Comparison of ENCODE assay signal across 8 cellular contexts in genomic region chr1:155078496-155079209, GRCh38. TPM values are rescaled to one million over a fixed set of nuclear protein-coding genes. Genes with fewer than 3 reads are reported as not detected.
DNase-seq lines count a peak whose midpoint lies in the region; ATAC-seq, FAIRE-seq and TF ChIP-seq lines count a peak whose summit lies in the region.

TSS of gene EFNA3 (plus strand) at chr1:155078837. CDS start at chr1:155078942, 105 bp downstream.

- H3K9me2 ChIP-seq in GM23248 (ENCODE audit: insufficient read depth) (no peaks in the 10 kb centered on the region), OCI-LY7 (ENCODE audit: insufficient read depth, low read length) (no peaks in the 10 kb centered on the region)

- FAIRE-seq in frontal cortex (lab: Jason Lieb, UNC), result no peak

- H3K27me3 ChIP-seq in GM23248 (replicated peaks; ENCODE audit: insufficient read depth), result peaks cover 45% of the 10 kb centered on the region
- peaks cover 47% of the 10 kb centered on the region for H3K27me3 ChIP-seq in upper lobe of right lung

- in situ Hi-C loops in GM23248 (cut with MboI), result no loop called here

- H3K4me1 ChIP-seq in GM23248 (ENCODE audit: insufficient read depth), result peaks cover 5% of the 10 kb centered on the region; the same call in 1 of the 2 replicates
- peaks cover 65% of the 10 kb centered on the region for H3K4me1 ChIP-seq in OCI-LY7 (ENCODE audit: insufficient read depth, low read length, poor library complexity, severe bottlenecking)
- peaks cover 41% of the 10 kb centered on the region for H3K4me1 ChIP-seq in upper lobe of right lung

- ATAC-seq in upper lobe of right lung, result peak; percentile 87
- ATAC-seq in GM21528 (IDR thresholded peaks at IDR 0.05; ENCODE audit: low FRiP score, unreplicated experiment), result no peak

- POLR2A ChIA-PET in OCI-LY7 (lab: Charles Lee), result interaction anchor here (0.6 kb wide), 1 partner anchor 421 kb away, joined by 3 read pairs; no protein-coding TSS in a partner anchor

- no TSS peak for BruUV-seq in OCI-LY7 (replicated peaks; lab: Mats Ljungman, UMichigan)

- H3K36me3 ChIP-seq in GM23248 (ENCODE audit: low read depth) (no peaks in the 10 kb centered on the region), OCI-LY7 (ENCODE audit: insufficient read depth, low read length) (no peaks in the 10 kb centered on the region), upper lobe of right lung (no peaks in the 10 kb centered on the region)

- TF ChIP-seq CTCF in AG10803 (conservative IDR thresholded peaks at IDR 0.05; ENCODE audit: low read length), result no peak
- no peak for TF ChIP-seq CTCF in OCI-LY7 (conservative IDR thresholded peaks at IDR 0.05; ENCODE audit: low read length)
- TF ChIP-seq CTCF in upper lobe of right lung (IDR thresholded peaks at IDR 0.05), result no peak

- H2AFZ ChIP-seq in GM23248 (peak within 1 kb of the TSS; percentile 78), OCI-LY7 (ENCODE audit: low read length) (no peak within 1 kb of the TSS)

- no peaks in the 10 kb centered on the region for H3K79me2 ChIP-seq in GM23248 (ENCODE audit: insufficient read depth)
- H3K79me2 ChIP-seq in OCI-LY7 (ENCODE audit: insufficient read depth, low read depth, low read length), result no peaks in the 10 kb centered on the region

- H3K4me3 ChIP-seq in AG10803 (ENCODE audit: low read length), result peak within 1 kb of the TSS; percentile 44
- peak within 1 kb of the TSS; percentile 66 for H3K4me3 ChIP-seq in GM23248
- peak within 1 kb of the TSS; percentile 62 for H3K4me3 ChIP-seq in OCI-LY7 (ENCODE audit: low read depth, low read length, poor library complexity, severe bottlenecking)
- peak within 1 kb of the TSS; percentile 43 for H3K4me3 ChIP-seq in upper lobe of right lung

- H4K20me1 ChIP-seq in GM23248 (ENCODE audit: insufficient read depth), result no peaks in the 10 kb centered on the region
- H4K20me1 ChIP-seq in OCI-LY7 (ENCODE audit: insufficient read depth, low read length), result no peaks in the 10 kb centered on the region

- H3K27ac ChIP-seq in GM23248 (no peak within 1 kb of the TSS), OCI-LY7 (ENCODE audit: low read depth, low read length, poor library complexity, severe bottlenecking) (no peak within 1 kb of the TSS), upper lobe of right lung (no peak within 1 kb of the TSS)

- peaks cover 7% of the 10 kb centered on the region for H3F3A ChIP-seq in GM23248 (ENCODE audit: insufficient read depth)

- H3K9me3 ChIP-seq in GM23248 (ENCODE audit: low read depth), result no peaks in the 10 kb centered on the region
- H3K9me3 ChIP-seq in OCI-LY7 (ENCODE audit: low read length), result no peaks in the 10 kb centered on the region
- no peaks in the 10 kb centered on the region for H3K9me3 ChIP-seq in upper lobe of right lung

- H3K4me2 ChIP-seq in GM23248 (ENCODE audit: unreplicated experiment) (peak within 1 kb of the TSS; percentile 73), OCI-LY7 (ENCODE audit: low read length) (peak within 1 kb of the TSS; percentile 79)

- WGBS in GM23248 (ENCODE audit: low coverage in 1 of 2, low lambda C conversion rate in 2 of 2, missing lambda C conversion rate in 2 of 2), 2 experiments, result 2 to 4% methylated on average over 10 to 50 of the region's 59 CpGs

- CTCF ChIA-PET in OCI-LY7 (lab: Charles Lee; ENCODE audit: unreplicated experiment), result interaction anchor here (0.7 kb wide), 1 partner anchor 90 kb away, joined by 4 read pairs; no protein-coding TSS in a partner anchor

- intact Hi-C loops in OCI-LY7 (cut with micrococcal nuclease; ENCODE audit: unreplicated experiment), result no loop called here
- intact Hi-C loops in upper lobe of right lung (cut with DNase I), result no loop called here

- peak within 1 kb of the TSS; percentile 31; the same call in 1 of the 2 replicates for H3K9ac ChIP-seq in GM23248

- peak; percentile 26 for DNase-seq in AG10803 (ENCODE audit: low read depth)
- DNase-seq in GM23248, result peak; percentile 80
- peak; percentile 63 for DNase-seq in OCI-LY7 (ENCODE audit: low spot score)
- DNase-seq in activated gamma-delta T cell (lab: John Stamatoyannopoulos, UW), result peak; percentile 42
- DNase-seq in frontal cortex (ENCODE audit: low spot score in 2 of 2), result peak; percentile 89 to 96
- DNase-seq in occipital lobe (lab: John Stamatoyannopoulos, UW), result peak; percentile 74
- peak; percentile 87 for DNase-seq in upper lobe of right lung

RNA-seq across cellular contexts. Expression of gene EFNA3, which starts in this region (rescaled TPM):
- 1.4 and 3.0 TPM in 2 replicates for total RNA-seq in GM23248 (2014; rRNA removed; shearing (Covaris generic))
- polyA plus RNA-seq in GM23248 (2016; fragmentation: Nextera tagmentation; extraction: Ambion mirVana), result 2.5 and 2.7 TPM in 2 replicates
- total RNA-seq in OCI-LY7 (2014; rRNA removed; shearing (Covaris generic)), result 5.7 and 6.7 TPM in 2 replicates
- 4.8 and 10.8 TPM in 2 replicates for total RNA-seq in OCI-LY7 (2022)
- 9.8 TPM for total RNA-seq in frontal cortex
- total RNA-seq in occipital lobe, result 7.6 TPM
- 1.0 TPM for total RNA-seq in upper lobe of right lung

Comparison
In these comparisons a context has a peak if more than half of its experiments do, and no peak if none do; other contexts are left out.
1. DNase-seq: peak in every context shown above with its lines; median percentile 92 in frontal cortex; 87 in upper lobe of right lung; 80 in GM23248; 74 in occipital lobe; 63 in OCI-LY7; 42 in activated gamma-delta T cell; 26 in AG10803.